Comparison of ENCODE assay signal across 9 cellular contexts in genomic region chr1:220786337-220787068, GRCh38. TPM values are rescaled to one million over a fixed set of nuclear protein-coding genes. Genes with fewer than 3 reads are reported as not detected.
DNase-seq lines count a peak whose midpoint lies in the region; ATAC-seq, FAIRE-seq and TF ChIP-seq lines count a peak whose summit lies in the region.
"Had no signal": no experiment of that assay in that cellular context is flagged by ENCODE, and none has a peak within 500 bp of the region (broad histone marks: within the 10 kb centered on the region; RNA-seq: fewer than 3 reads in every experiment).

Gene MTARC1, plus strand, starts transcription at chr1:220786913. Its CDS starts 32 bp downstream, at chr1:220786945.

- in situ Hi-C loops in Panc1 (cut with HindIII; ENCODE audit: low pct_unique_long_range_greater_than_20kb, low sequenced_read_pairs), result no loop called here

- H4K20me1 ChIP-seq in endothelial cell of umbilical vein (replicated peaks; ENCODE audit: control insufficient read depth, extremely low read depth, insufficient read depth, low read length), result no peaks in the 10 kb centered on the region

- no peak within 1 kb of the TSS for H2BK5ac ChIP-seq in mesendoderm (ENCODE audit: low read length)

- ATAC-seq in GM21360 (IDR thresholded peaks at IDR 0.05; ENCODE audit: unreplicated experiment), result peak; percentile 69
- peak; percentile 77 for ATAC-seq in Panc1

- no peaks in the 10 kb centered on the region for H3K4me1 ChIP-seq in Panc1 (ENCODE audit: control insufficient read depth, insufficient read depth, low read length)
- H3K4me1 ChIP-seq in endothelial cell of umbilical vein (ENCODE audit: control insufficient read depth, extremely low read depth, insufficient read depth, low read length), result peaks cover 12% of the 10 kb centered on the region
- H3K4me1 ChIP-seq in mesendoderm (ENCODE audit: control insufficient read depth, low read depth, low read length), result peaks cover 10% of the 10 kb centered on the region
- H3K4me1 ChIP-seq in thyroid gland, result peaks cover 50 to 59% of the 10 kb centered on the region in 2 donors

- POLR2A ChIA-PET in Panc1 (lab: Charles Lee), result no interaction called here
- POLR2A ChIA-PET in endothelial cell of umbilical vein (lab: Charles Lee), result no interaction called here

- H3K27me3 ChIP-seq in Panc1 (ENCODE audit: control insufficient read depth, insufficient read depth, low read length), result no peaks in the 10 kb centered on the region
- H3K27me3 ChIP-seq in endothelial cell of umbilical vein (ENCODE audit: control insufficient read depth in 2 of 2, insufficient read depth in 2 of 2, low read length in 2 of 2), result no peaks in the 10 kb centered on the region
- no peaks in the 10 kb centered on the region for H3K27me3 ChIP-seq in mesendoderm (ENCODE audit: insufficient read depth, low read length, poor library complexity)
- no peaks in the 10 kb centered on the region for H3K27me3 ChIP-seq in thyroid gland

- no peak within 1 kb of the TSS for H3K23ac ChIP-seq in mesendoderm (ENCODE audit: low read length)

- no peaks in the 10 kb centered on the region for H3K9me1 ChIP-seq in endothelial cell of umbilical vein (replicated peaks; ENCODE audit: control insufficient read depth, extremely low read depth, insufficient read depth, low read length)

- CTCF ChIA-PET in Panc1 (lab: Charles Lee) (interaction anchor here (0.6 to 0.7 kb wide), 3 partner anchors 107 to 418 kb away, joined by 3 to 4 read pairs (median 4); no protein-coding TSS in a partner anchor), endothelial cell of umbilical vein (lab: Charles Lee) (interaction anchor here (0.9 to 7.3 kb wide), 8 partner anchors 10 to 1679 kb away, joined by 3 to 66 read pairs (median 4); no protein-coding TSS in a partner anchor)

- dilution Hi-C loops in endothelial cell of umbilical vein (cut with MboI; ENCODE audit: extremely low pct_ligation_motif_present, low sequenced_read_pairs), result no loop called here

- intact Hi-C loops in Panc1 (cut with micrococcal nuclease; ENCODE audit: unreplicated experiment), result no loop called here
- intact Hi-C loops in endothelial cell of umbilical vein (cut with micrococcal nuclease), result no loop called here
- intact Hi-C loops in thyroid gland (cut with DNase I), result no loop called here

- peak within 1 kb of the TSS; percentile 90 for H2AFZ ChIP-seq in endothelial cell of umbilical vein (ENCODE audit: low read depth, low read length)

- no peaks in the 10 kb centered on the region; the same call in 1 of the 2 replicates for H3K36me3 ChIP-seq in Panc1 (ENCODE audit: control insufficient read depth, insufficient read depth, low read length)
- peaks cover 0 to 2% of the 10 kb centered on the region in 2 experiments for H3K36me3 ChIP-seq in endothelial cell of umbilical vein (ENCODE audit: control insufficient read depth in 2 of 2, extremely low read depth in 1 of 2, insufficient read depth in 2 of 2, low read length in 2 of 2)
- no peaks in the 10 kb centered on the region for H3K36me3 ChIP-seq in mesendoderm (ENCODE audit: control insufficient read depth, insufficient read depth, low read length)
- peaks cover 0 to 4% of the 10 kb centered on the region in 2 donors for H3K36me3 ChIP-seq in thyroid gland

- peak within 1 kb of the TSS; percentile 91 for H3K56ac ChIP-seq in mesendoderm (ENCODE audit: low read length)

- peak; percentile 56 for DNase-seq in D721Med (ENCODE audit: insufficient read length, low spot score)
- peak; percentile 96 for DNase-seq in HuH-7 (ENCODE audit: low spot score)
- DNase-seq in Panc1 (ENCODE audit: low read depth, low spot score), result no peak
- DNase-seq in endothelial cell of umbilical vein (ENCODE audit: low read depth, low spot score), result peak; percentile 39
- DNase-seq in mesendoderm, result peak; percentile 87
- peak; percentile 90 to 91 for DNase-seq in thyroid gland
- no peak for DNase-seq in RCC 7860 (ENCODE audit: low spot score)

- no peak within 1 kb of the TSS for H3K27ac ChIP-seq in Panc1 (ENCODE audit: low read length)
- H3K27ac ChIP-seq in endothelial cell of umbilical vein (ENCODE audit: insufficient read depth, low read depth, low read length), result no peak within 1 kb of the TSS
- peak within 1 kb of the TSS; percentile 68 for H3K27ac ChIP-seq in mesendoderm (ENCODE audit: low read depth, low read length)
- peak within 1 kb of the TSS; percentile 90 to 92 (median 91) for H3K27ac ChIP-seq in thyroid gland
- H3K27ac ChIP-seq: SK-N-MC had no signal

- no peak within 1 kb of the TSS for H3K4ac ChIP-seq in mesendoderm (ENCODE audit: low read depth, low read length)

- no peak within 1 kb of the TSS for H2BK15ac ChIP-seq in mesendoderm (replicated peaks; ENCODE audit: low read depth)

- no CpG with 5 or more reads among the region's 56 CpGs for WGBS in mesendoderm (ENCODE audit: extremely low coverage, insufficient coverage, low lambda C conversion rate)
- 7 to 9% methylated on average over 18 to 26 of the region's 56 CpGs for WGBS in thyroid gland, 2 donors

- H3K9ac ChIP-seq in endothelial cell of umbilical vein (replicated peaks; ENCODE audit: extremely low read depth, insufficient read depth, low read length), result peak within 1 kb of the TSS; percentile 52
- peak within 1 kb of the TSS; percentile 79 for H3K9ac ChIP-seq in mesendoderm (ENCODE audit: low read length)

- H2AK5ac ChIP-seq in mesendoderm (ENCODE audit: low read length), result no peak within 1 kb of the TSS

- peak within 1 kb of the TSS; percentile 40 to 47 for H3K4me3 ChIP-seq in Panc1 (ENCODE audit: low read depth in 2 of 2, low read length in 2 of 2)
- H3K4me3 ChIP-seq in endothelial cell of umbilical vein (replicated peaks in 1 of 3; ENCODE audit: insufficient read depth in 1 of 3, low read depth in 1 of 3, low read length in 3 of 3), result peak within 1 kb of the TSS; percentile 19 to 53 (median 38)
- H3K4me3 ChIP-seq in mesendoderm (ENCODE audit: low read length), result peak within 1 kb of the TSS; percentile 56
- peak within 1 kb of the TSS; percentile 12 to 46 (median 28) for H3K4me3 ChIP-seq in thyroid gland (replicated peaks in 1 of 3)
- H3K4me3 ChIP-seq: SK-N-MC had no signal

- H3K79me1 ChIP-seq in mesendoderm (ENCODE audit: low read length), result peaks cover 5% of the 10 kb centered on the region

- TF ChIP-seq CTCF in D721Med (IDR thresholded peaks at IDR 0.05; ENCODE audit: insufficient read depth, missing control alignments) (no peak), Panc1 (IDR thresholded peaks at IDR 0.05) (peak; percentile 41), endothelial cell of umbilical vein (IDR thresholded peaks at IDR 0.05; ENCODE audit: extremely low read depth in 1 of 2, insufficient read depth in 1 of 2, low read depth in 1 of 2, low read length in 2 of 2) (peak in 1 of 2 donors; percentile 18), thyroid gland (IDR thresholded peaks at IDR 0.05) (peak in 2 of 6 experiments; percentile 26 to 40)

- H3K79me2 ChIP-seq in endothelial cell of umbilical vein (ENCODE audit: control insufficient read depth, insufficient read depth, low read length) (no peaks in the 10 kb centered on the region), mesendoderm (ENCODE audit: control insufficient read depth, insufficient read depth, low read length) (peaks cover 5% of the 10 kb centered on the region)

- H4K8ac ChIP-seq in mesendoderm (ENCODE audit: low read depth, low read length), result no peak within 1 kb of the TSS

- BruUV-seq in Panc1 (replicated peaks; lab: Mats Ljungman, UMichigan) (no TSS peak), endothelial cell of umbilical vein (replicated peaks; lab: Mats Ljungman, UMichigan) (no TSS peak)

- FAIRE-seq in D721Med (lab: Jason Lieb, UNC) (no peak), endothelial cell of umbilical vein (lab: Jason Lieb, UNC) (no peak), RCC 7860 (lab: Jason Lieb, UNC) (no peak)

- H2BK120ac ChIP-seq in mesendoderm (ENCODE audit: low read depth, low read length), result no peak within 1 kb of the TSS

- H3K9me3 ChIP-seq in Panc1 (ENCODE audit: control insufficient read depth, insufficient read depth, low read depth, low read length), result no peaks in the 10 kb centered on the region
- no peaks in the 10 kb centered on the region for H3K9me3 ChIP-seq in endothelial cell of umbilical vein (replicated peaks; ENCODE audit: control insufficient read depth, insufficient read depth, low read length)
- H3K9me3 ChIP-seq in thyroid gland, result no peaks in the 10 kb centered on the region

- no peak for TF ChIP-seq POLR2A in endothelial cell of umbilical vein (IDR thresholded peaks at IDR 0.05; ENCODE audit: low read depth, low read length)
- peak in 1 of 2 donors; percentile 70 for TF ChIP-seq POLR2A in thyroid gland (IDR thresholded peaks at IDR 0.05)

- peak within 1 kb of the TSS; percentile 83 for H3K18ac ChIP-seq in mesendoderm (ENCODE audit: low read length)

- H3K4me2 ChIP-seq in endothelial cell of umbilical vein (ENCODE audit: insufficient read depth, low read length), result peak within 1 kb of the TSS; percentile 77
- H3K4me2 ChIP-seq in mesendoderm (ENCODE audit: low read length), result peak within 1 kb of the TSS; percentile 75

- no peak within 1 kb of the TSS for H4K5ac ChIP-seq in mesendoderm (ENCODE audit: low read length)

TF ChIP-seq in endothelial cell of umbilical vein, 7 proteins besides CTCF, POLR2A, EP300 and RAD21 (continues in another document):
- no peak for TF ChIP-seq MYC (IDR thresholded peaks at IDR 0.05; ENCODE audit: low read depth, low read length)
- TF ChIP-seq EZH2 (IDR thresholded peaks at IDR 0.05; ENCODE audit: borderline replicate concordance, low read depth, low read length, severe bottlenecking), result no peak
- TF ChIP-seq POLR2AphosphoS5 (IDR thresholded peaks at IDR 0.05; ENCODE audit: insufficient read depth, low read depth, low read length), result no peak
- no peak for TF ChIP-seq MAX (IDR thresholded peaks at IDR 0.05; ENCODE audit: insufficient read depth, insufficient read length)
- TF ChIP-seq JUN (IDR thresholded peaks at IDR 0.05; ENCODE audit: borderline replicate concordance, insufficient read depth, insufficient read length, low read depth), result no peak
- no peak for TF ChIP-seq GATA2 (IDR thresholded peaks at IDR 0.05; ENCODE audit: insufficient read depth, insufficient read length, low read depth, low read length)

RNA-seq across cellular contexts. Expression of gene MTARC1, which starts in this region (rescaled TPM):
- total RNA-seq in Panc1 (2021; ENCODE audit: unreplicated experiment) (0.74 TPM), endothelial cell of umbilical vein (3.5 and 4.8 TPM in 2 replicates), thyroid gland (10 to 100 TPM; 44.0 to 96.5 (median 59.7) TPM)
- 0.30 TPM for polyA plus RNA-seq in Panc1 (2012; ENCODE audit: insufficient read length)
- 0.43 and 0.62 TPM in 2 replicates for polyA plus RNA-seq in endothelial cell of umbilical vein
- 1.1 TPM in 2 replicates for polyA plus RNA-seq in endothelial cell of umbilical vein (2011; cell fraction: cytosol; rRNA removed)
- polyA plus RNA-seq in endothelial cell of umbilical vein (2011; cell fraction: nucleus; rRNA removed), result 1.2 and 1.6 TPM in 2 replicates
- 1.1 and 1.2 TPM in 2 replicates for polyA plus RNA-seq in endothelial cell of umbilical vein (2012)
- polyA minus RNA-seq in endothelial cell of umbilical vein, result 0.80 and 2.6 TPM in 2 replicates
- 86.1 TPM for polyA minus RNA-seq in endothelial cell of umbilical vein (2011; cell fraction: cytosol; rRNA and poly(A)+ RNA removed)
- polyA minus RNA-seq in endothelial cell of umbilical vein (2011; cell fraction: nucleus; rRNA and poly(A)+ RNA removed), result 1.1 and 1.4 TPM in 2 replicates
- polyA plus RNA-seq in mesendoderm (2013, experiment 1 of 2), result 21.1 TPM
- polyA plus RNA-seq in mesendoderm (2013, experiment 2 of 2), result 21.5 TPM

Comparison
In these comparisons a context has a peak if more than half of its experiments do, and no peak if none do; other contexts are left out.
1. Peak in ATAC-seq and H3K4me3 ChIP-seq in Panc1; RNA of the gene not detected or under 1 TPM.
2. DNase-seq: peak in D721Med (single experiment), HuH-7 (single experiment), endothelial cell of umbilical vein (single experiment), mesendoderm (single experiment) and thyroid gland (2 of 2); none in Panc1 (single experiment) and RCC 7860 (single experiment).
3. H3K27ac ChIP-seq: peak in mesendoderm (single experiment) and thyroid gland (3 of 3); none in Panc1 (single experiment) and endothelial cell of umbilical vein (single experiment).
4. Peak in every context shown above with its lines, with median percentiles within 50 percentile points of each other: H3K4me3 ChIP-seq.